Comparison of ENCODE assay signal across 1 cellular context in the genomic region with DNA sequence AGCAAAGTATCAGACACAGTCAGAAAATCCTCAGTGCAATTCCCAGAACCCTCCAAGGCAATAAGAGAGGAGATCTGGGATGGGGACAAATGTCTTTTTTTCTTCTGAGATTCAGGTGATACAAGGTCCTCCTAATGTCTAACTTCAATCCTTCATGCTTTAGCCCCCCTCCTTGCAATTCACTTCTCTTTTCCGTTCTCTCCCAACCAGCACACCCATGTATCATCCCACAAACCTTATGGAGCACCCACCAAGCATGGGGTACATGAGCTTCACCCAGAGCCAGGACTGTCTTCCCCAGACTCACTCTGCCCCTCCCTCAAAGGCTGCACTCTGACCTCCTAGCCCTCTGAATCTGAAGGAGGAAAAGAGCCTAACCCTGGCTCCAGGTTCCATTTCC.
TF ChIP-seq lines count a peak whose summit lies in the region.

No MANE protein-coding gene starts in this region.

TF ChIP-seq in HepG2, 621 proteins besides CTCF, POLR2A, EP300 and RAD21:
- TF ChIP-seq, protein P1, sequence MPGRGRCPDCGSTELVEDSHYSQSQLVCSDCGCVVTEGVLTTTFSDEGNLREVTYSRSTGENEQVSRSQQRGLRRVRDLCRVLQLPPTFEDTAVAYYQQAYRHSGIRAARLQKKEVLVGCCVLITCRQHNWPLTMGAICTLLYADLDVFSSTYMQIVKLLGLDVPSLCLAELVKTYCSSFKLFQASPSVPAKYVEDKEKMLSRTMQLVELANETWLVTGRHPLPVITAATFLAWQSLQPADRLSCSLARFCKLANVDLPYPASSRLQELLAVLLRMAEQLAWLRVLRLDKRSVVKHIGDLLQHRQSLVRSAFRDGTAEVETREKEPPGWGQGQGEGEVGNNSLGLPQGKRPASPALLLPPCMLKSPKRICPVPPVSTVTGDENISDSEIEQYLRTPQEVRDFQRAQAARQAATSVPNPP (CRISPR knock-in tag; IDR thresholded peaks at IDR 0.05), result no peak
- TF ChIP-seq MEIS1 (CRISPR knock-in tag; IDR thresholded peaks at IDR 0.05; ENCODE audit: borderline replicate concordance), result no peak
- TF ChIP-seq, protein P2, sequence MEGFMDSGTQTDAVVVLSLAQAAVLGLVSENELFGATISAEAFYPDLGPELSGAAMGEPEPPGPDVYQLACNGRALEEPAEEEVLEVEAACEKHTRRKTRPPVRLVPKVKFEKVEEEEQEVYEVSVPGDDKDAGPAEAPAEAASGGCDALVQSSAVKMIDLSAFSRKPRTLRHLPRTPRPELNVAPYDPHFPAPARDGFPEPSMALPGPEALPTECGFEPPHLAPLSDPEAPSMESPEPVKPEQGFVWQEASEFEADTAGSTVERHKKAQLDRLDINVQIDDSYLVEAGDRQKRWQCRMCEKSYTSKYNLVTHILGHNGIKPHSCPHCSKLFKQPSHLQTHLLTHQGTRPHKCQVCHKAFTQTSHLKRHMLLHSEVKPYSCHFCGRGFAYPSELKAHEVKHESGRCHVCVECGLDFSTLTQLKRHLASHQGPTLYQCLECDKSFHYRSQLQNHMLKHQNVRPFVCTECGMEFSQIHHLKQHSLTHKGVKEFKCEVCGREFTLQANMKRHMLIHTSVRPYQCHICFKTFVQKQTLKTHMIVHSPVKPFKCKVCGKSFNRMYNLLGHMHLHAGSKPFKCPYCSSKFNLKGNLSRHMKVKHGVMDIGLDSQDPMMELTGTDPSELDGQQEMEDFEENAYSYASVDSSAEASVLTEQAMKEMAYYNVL (CRISPR knock-in tag; IDR thresholded peaks at IDR 0.05; ENCODE audit: borderline replicate concordance), result peak; percentile 36; the same call in 1 of the 2 replicates
- no peak for TF ChIP-seq TCF12 (IDR thresholded peaks at IDR 0.05)
- 0 out of 2 replicates have a peak, but pooled peaks have one; percentile 34 for TF ChIP-seq TCF12 (CRISPR knock-in tag; IDR thresholded peaks at IDR 0.05)
- TF ChIP-seq, protein P3, sequence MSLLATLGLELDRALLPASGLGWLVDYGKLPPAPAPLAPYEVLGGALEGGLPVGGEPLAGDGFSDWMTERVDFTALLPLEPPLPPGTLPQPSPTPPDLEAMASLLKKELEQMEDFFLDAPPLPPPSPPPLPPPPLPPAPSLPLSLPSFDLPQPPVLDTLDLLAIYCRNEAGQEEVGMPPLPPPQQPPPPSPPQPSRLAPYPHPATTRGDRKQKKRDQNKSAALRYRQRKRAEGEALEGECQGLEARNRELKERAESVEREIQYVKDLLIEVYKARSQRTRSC (CRISPR knock-in tag; IDR thresholded peaks at IDR 0.05; ENCODE audit: low read depth), result 0 out of 2 replicates have a peak, but pooled peaks have one; percentile 13
- 0 out of 2 replicates have a peak, but pooled peaks have one; percentile 31 for TF ChIP-seq ZNF251 (CRISPR knock-in tag; IDR thresholded peaks at IDR 0.05)
- peak; percentile 85 for TF ChIP-seq ZMYM3 (CRISPR knock-in tag; IDR thresholded peaks at IDR 0.05)
